In the genomic region with DNA sequence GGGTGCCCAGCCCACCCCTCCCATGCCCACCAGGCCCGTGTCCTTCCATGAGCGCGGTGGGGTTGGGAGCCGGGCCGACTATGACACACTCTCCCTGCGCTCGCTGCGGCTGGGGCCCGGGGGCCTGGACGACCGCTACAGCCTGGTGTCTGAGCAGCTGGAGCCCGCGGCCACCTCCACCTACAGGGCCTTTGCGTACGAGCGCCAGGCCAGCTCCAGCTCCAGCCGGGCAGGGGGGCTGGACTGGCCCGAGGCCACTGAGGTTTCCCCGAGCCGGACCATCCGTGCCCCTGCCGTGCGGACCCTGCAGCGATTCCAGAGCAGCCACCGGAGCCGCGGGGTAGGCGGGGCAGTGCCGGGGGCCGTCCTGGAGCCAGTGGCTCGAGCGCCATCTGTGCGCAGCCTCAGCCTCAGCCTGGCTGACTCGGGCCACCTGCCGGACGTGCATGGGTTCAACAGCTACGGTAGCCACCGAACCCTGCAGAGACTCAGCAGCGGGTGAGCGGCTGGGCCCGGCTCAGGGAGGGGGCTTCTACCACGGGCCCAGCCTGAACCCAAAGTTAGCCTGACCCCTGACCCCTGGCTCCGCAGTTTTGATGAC, we compare ENCODE assay signal across 8 cellular contexts. TPM values are rescaled to one million over a fixed set of nuclear protein-coding genes. Genes with fewer than 3 reads are reported as not detected.
DNase-seq lines count a peak whose midpoint lies in the region; ATAC-seq, FAIRE-seq and TF ChIP-seq lines count a peak whose summit lies in the region.

No MANE protein-coding gene starts in this region.

- DNase-seq in D721Med (ENCODE audit: insufficient read length, low spot score): no peak
- DNase-seq in NOMO-1 treated with dmso at 0.1 percent for 144 hours (lab: John Stamatoyannopoulos, UW; ENCODE audit: unreplicated experiment): peak; percentile 54
- DNase-seq in body of pancreas: peak in 3 of 4 donors; percentile 42 to 52 (median 50)
- DNase-seq in putamen (ENCODE audit: low spot score): no peak
- no peak for DNase-seq in NCI-H2029 treated with DMSO at 0.1 percent for 48 hours (lab: John Stamatoyannopoulos, UW)

- H3K4me3 ChIP-seq in body of pancreas (no peak overlapping the region), mesodermal cell (ENCODE audit: extremely low read depth, insufficient read depth, low read length, poor library complexity, severe bottlenecking) (peak overlapping the region; percentile 21)

- no peak for FAIRE-seq in D721Med (lab: Jason Lieb, UNC)

- peaks cover 32% of the 10 kb centered on the region for H3K4me1 ChIP-seq in body of pancreas
- peaks cover 13% of the 10 kb centered on the region for H3K4me1 ChIP-seq in mesodermal cell (ENCODE audit: control insufficient read depth, insufficient read depth, low read length, poor library complexity, severe bottlenecking)

- TF ChIP-seq CTCF in D721Med (IDR thresholded peaks at IDR 0.05; ENCODE audit: insufficient read depth, missing control alignments) (peak; percentile 60), body of pancreas (IDR thresholded peaks at IDR 0.05) (peak in 3 of 7 experiments; percentile 19 to 36 (median 19))

- ATAC-seq in GM21786 (IDR thresholded peaks at IDR 0.05; ENCODE audit: unreplicated experiment) (peak; percentile 56), body of pancreas (no peak), HG03521 (IDR thresholded peaks at IDR 0.05; ENCODE audit: unreplicated experiment) (no peak)

- H3K27ac ChIP-seq in body of pancreas (no peak overlapping the region), mesodermal cell (ENCODE audit: low read depth, low read length, severe bottlenecking) (no peak overlapping the region)

- H3K27me3 ChIP-seq in body of pancreas: no peaks in the 10 kb centered on the region

- WGBS in body of pancreas, 2 donors: 44% methylated on average over 20 of the region's 43 CpGs; no CpG with 5 or more reads in 1 of the 2 donors
- 64 to 73% methylated on average over 39 to 43 of the region's 43 CpGs for WGBS in mesodermal cell (ENCODE audit: insufficient coverage in 2 of 2), 2 experiments

- intact Hi-C loops in body of pancreas (cut with DNase I): no loop called here

- no peaks in the 10 kb centered on the region for H3K9me3 ChIP-seq in body of pancreas
- peaks cover 4% of the 10 kb centered on the region for H3K9me3 ChIP-seq in mesodermal cell (ENCODE audit: control insufficient read depth, low read length)

- no peak for TF ChIP-seq POLR2A in body of pancreas (IDR thresholded peaks at IDR 0.05)

- H3K36me3 ChIP-seq in body of pancreas (replicated peaks in 1 of 2; ENCODE audit: insufficient read depth in 1 of 2, low read depth in 2 of 2) (peaks cover 0 to 2% of the 10 kb centered on the region in 2 donors), mesodermal cell (ENCODE audit: control insufficient read depth, insufficient read depth, low read length) (no peaks in the 10 kb centered on the region)

RNA-seq across cellular contexts. Expression of a gene that starts 3.0 kb away (rescaled TPM):
- total RNA-seq in body of pancreas: 10 to 100 TPM; 46.2 to 48.8 TPM
- polyA plus RNA-seq in mesodermal cell (2013, experiment 1 of 2): 0.22 TPM
- 0.71 TPM for polyA plus RNA-seq in mesodermal cell (2013, experiment 2 of 2)

RNA-seq across cellular contexts. Expression of a gene that starts 17.8 kb away (rescaled TPM):
- total RNA-seq in body of pancreas: 10 to 100 TPM; 50.8 to 65.6 TPM
- polyA plus RNA-seq in mesodermal cell (2013, experiment 1 of 2): 30.7 TPM
- 19.4 TPM for polyA plus RNA-seq in mesodermal cell (2013, experiment 2 of 2)

RNA-seq across cellular contexts. Expression of a gene that starts 27.7 kb away (rescaled TPM):
- 1 to 10 TPM in 1 of 2 donors, not detected in 1; 2.1 TPM for total RNA-seq in body of pancreas
- 56.7 TPM for polyA plus RNA-seq in mesodermal cell (2013, experiment 1 of 2)
- polyA plus RNA-seq in mesodermal cell (2013, experiment 2 of 2): 55.2 TPM

RNA-seq across cellular contexts. Expression of a gene that starts 44.8 kb away (rescaled TPM):
- total RNA-seq in body of pancreas: 10 to 100 TPM; 15.6 to 26.4 TPM
- polyA plus RNA-seq in mesodermal cell (2013, experiment 1 of 2): 0.74 TPM
- polyA plus RNA-seq in mesodermal cell (2013, experiment 2 of 2): 0.35 TPM

RNA-seq across cellular contexts. Expression of a gene that starts 53.0 kb away (rescaled TPM):
- 10 to 100 TPM; 17.4 to 93.3 TPM for total RNA-seq in body of pancreas
- 38.1 TPM for polyA plus RNA-seq in mesodermal cell (2013, experiment 1 of 2)
- 36.5 TPM for polyA plus RNA-seq in mesodermal cell (2013, experiment 2 of 2)

Comparison
In these comparisons a context has a peak if more than half of its experiments do, and no peak if none do; other contexts are left out.
1. DNase-seq: peak in NOMO-1 treated with dmso at 0.1 percent for 144 hours (single experiment) and body of pancreas (3 of 4); none in D721Med (single experiment), putamen (single experiment) and NCI-H2029 treated with DMSO at 0.1 percent for 48 hours (single experiment).